8 cellular contexts compared by ENCODE assay signal in genomic region chr11:64284962-64285884, GRCh38. TPM values are rescaled to one million over a fixed set of nuclear protein-coding genes. Genes with fewer than 3 reads are reported as not detected.
A peak's percentile ranks its signal among the peaks of the same experiment; 100 is the strongest.
DNase-seq lines count a peak whose midpoint lies in the region; ATAC-seq and TF ChIP-seq lines count a peak whose summit lies in the region.

Gene GPR137, plus strand, starts transcription at chr11:64285848. Its CDS starts 677 bp downstream, at chr11:64286525.

- no peaks in the 10 kb centered on the region for H3K9me3 Mint-ChIP-seq in activated T-cell treated with anti-CD3 and anti-CD28 coated beads, Interleukin-2, amount 50 U/mL, for 24 hours

- H3K9me3 ChIP-seq in mucosa of stomach (ENCODE audit: control insufficient read depth, low read length), result no peaks in the 10 kb centered on the region

- H3K27ac Mint-ChIP-seq in activated T-cell treated with anti-CD3 and anti-CD28 coated beads, Interleukin-2, amount 50 U/mL, for 24 hours, result peak within 1 kb of the TSS; percentile 98

- H3K4me3 Mint-ChIP-seq in activated T-cell treated with anti-CD3 and anti-CD28 coated beads, Interleukin-2, amount 50 U/mL, for 24 hours, result peak within 1 kb of the TSS; percentile 84

- ATAC-seq in GM21367 (IDR thresholded peaks at IDR 0.05; ENCODE audit: unreplicated experiment), result peak; percentile 49

- H3K36me3 Mint-ChIP-seq in activated T-cell treated with anti-CD3 and anti-CD28 coated beads, Interleukin-2, amount 50 U/mL, for 24 hours (ENCODE audit: low read depth), result peaks cover 18% of the 10 kb centered on the region

- peaks cover 3% of the 10 kb centered on the region for H3K27me3 ChIP-seq in mucosa of stomach (ENCODE audit: control insufficient read depth, insufficient read depth, low read length)

- peak within 1 kb of the TSS; percentile 80 for H3K4me3 ChIP-seq in mucosa of stomach (ENCODE audit: low read length)

- peak within 1 kb of the TSS; percentile 95 for H3K9ac ChIP-seq in mucosa of stomach (ENCODE audit: low read length)

- DNase-seq in COR-L47 (lab: John Stamatoyannopoulos, UW), result peak; percentile 66
- DNase-seq in HT1080 (ENCODE audit: low read depth), result peak; percentile 69
- DNase-seq in OCI-M1 (lab: John Stamatoyannopoulos, UW), result peak; percentile 90
- peak; percentile 99 for DNase-seq in activated T-cell treated with anti-CD3 and anti-CD28 coated beads, Interleukin-2, amount 50 U/mL, for 24 hours
- peak; percentile 88 to 93 for DNase-seq in erythroblast (lab: John Stamatoyannopoulos, UW)
- peak; percentile 87 for DNase-seq in stimulated activated CD8-positive, alpha-beta memory T cell treated with anti-CD3 and anti-CD28 coated beads, Interleukin-7, amount 100 ng/mL, for 24 hours (ENCODE audit: low read depth)

- H3K4me1 ChIP-seq in mucosa of stomach (ENCODE audit: control insufficient read depth, insufficient read depth, low read length), result peaks cover 31% of the 10 kb centered on the region

- H3K27me3 Mint-ChIP-seq in activated T-cell treated with anti-CD3 and anti-CD28 coated beads, Interleukin-2, amount 50 U/mL, for 24 hours, result peaks cover under 1% of the 10 kb centered on the region

- no peaks in the 10 kb centered on the region for H3K36me3 ChIP-seq in mucosa of stomach (ENCODE audit: control insufficient read depth, insufficient read depth, low read length)

- peak; percentile 62 for TF ChIP-seq POLR2A in erythroblast (IDR thresholded peaks at IDR 0.05; ENCODE audit: low read length)

- H3K4me1 Mint-ChIP-seq in activated T-cell treated with anti-CD3 and anti-CD28 coated beads, Interleukin-2, amount 50 U/mL, for 24 hours (ENCODE audit: low read depth), result peaks cover 20% of the 10 kb centered on the region

RNA-seq across cellular contexts. Expression of gene GPR137, which starts in this region (rescaled TPM):
- 26.8 and 36.7 TPM in 2 replicates for total RNA-seq in HT1080 (2014; rRNA removed; shearing (Covaris generic))
- polyA plus RNA-seq in HT1080 (2015; cell fraction: cytosol; rRNA removed), result 44.0 and 44.4 TPM in 2 replicates
- 42.4 and 59.7 TPM in 2 replicates for polyA plus RNA-seq in HT1080 (2015; cell fraction: nucleus; rRNA removed)

Comparison
In these comparisons a context has a peak if more than half of its experiments do, and no peak if none do; other contexts are left out.
1. Peak in every context shown above with its lines: DNase-seq, ATAC-seq and H3K4me3 ChIP-seq.